In the genomic region with DNA sequence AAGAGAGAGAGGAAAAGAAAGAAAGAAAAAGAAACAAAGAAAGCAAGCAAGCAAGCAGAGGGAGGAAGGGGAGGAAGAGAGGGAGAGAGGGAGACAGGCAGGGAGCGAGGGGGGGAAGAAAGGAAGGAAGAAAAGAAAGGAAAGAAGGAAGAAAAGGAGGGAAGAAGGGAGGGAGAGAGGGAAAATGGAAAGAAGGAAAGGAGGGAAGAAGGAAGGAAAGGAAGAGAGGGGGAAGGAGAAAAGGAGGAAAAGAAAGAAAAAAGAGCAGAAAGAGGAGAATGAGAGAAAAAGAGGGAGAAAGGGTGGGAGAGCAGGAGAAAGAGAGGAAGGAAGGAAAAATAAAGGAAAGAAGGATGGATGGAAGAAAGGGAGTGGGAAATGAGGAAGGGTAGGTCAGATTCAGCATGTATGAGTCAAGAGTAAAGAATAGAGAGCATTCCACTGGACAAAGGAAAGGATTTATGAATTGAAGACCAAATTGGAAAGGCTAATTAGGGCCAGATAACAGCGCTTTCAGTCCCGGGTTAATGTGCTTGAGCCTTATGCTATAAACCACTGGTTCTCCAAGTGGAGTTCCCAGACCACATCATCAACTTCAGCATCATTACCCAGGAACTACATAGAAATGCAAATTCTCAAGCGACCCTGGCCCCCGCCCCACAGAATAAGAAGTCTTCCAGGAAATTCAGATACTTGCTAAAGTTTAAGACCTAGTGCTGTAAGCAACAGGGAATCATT, we compare ENCODE assay signal across 28 cellular contexts.
"Had no signal": no experiment of that assay in that cellular context is flagged by ENCODE, and none has a peak within 500 bp of the region (broad histone marks: within the 10 kb centered on the region; RNA-seq: fewer than 3 reads in every experiment).

No MANE protein-coding gene starts in this region.

- H3K27me3 ChIP-seq: adrenal gland, brain microvascular endothelial cell, Peyer's patch had no signal

- H3K9ac ChIP-seq: SK-N-SH had no signal

- H3K4me2 ChIP-seq: SK-N-SH had no signal

- H3K4me1 Mint-ChIP-seq: activated CD4-positive, alpha-beta T cell treated with anti-CD3 and anti-CD28 coated beads for 36 hours; activated CD4-positive, alpha-beta T cell treated with anti-CD3 and anti-CD28 coated beads, Interleukin-2, amount 10 ng/mL, durations not matched to agents 7 days and 5 days; central memory CD8-positive, alpha-beta T cell had no signal

- DNase-seq: activated CD4-positive, alpha-beta T cell treated with anti-CD3 and anti-CD28 coated beads for 36 hours; activated CD4-positive, alpha-beta T cell treated with anti-CD3 and anti-CD28 coated beads, Interleukin-2, amount 10 ng/mL, durations not matched to agents 7 days and 5 days; activated CD4-positive, alpha-beta T cell treated with anti-CD3 and anti-CD28 coated beads, Interleukin-2, amount 50 U/mL, for 48 hours; activated CD8-positive, alpha-beta memory T cell treated with anti-CD3 and anti-CD28 coated beads, Interleukin-2, amount 50 U/mL, for 4 hours; activated gamma-delta T cell treated with Interleukin-2 at 50 U/mL for 16 hours; activated naive CD4-positive, alpha-beta T cell treated with anti-CD3 and anti-CD28 coated beads for 36 hours; activated T-cell treated with anti-CD3 and anti-CD28 coated beads for 4 hours; activated T-cell treated with anti-CD3 and anti-CD28 coated beads, Interleukin-2, amount 50 U/mL, for 4 hours; adrenal gland; brain microvascular endothelial cell; NCI-H1092 treated with DMSO at 0.1 percent for 48 hours; NCI-H1417; NCI-H1694 treated with DMSO at 0.1 percent for 48 hours; NCI-H2029; NCI-H345; NCI-H524 treated with DMSO at 0.1 percent for 48 hours; Peyer's patch; RPMI8226; SHP77 treated with DMSO at 0.1 percent for 48 hours; SK-N-SH had no signal

- H3K9me3 Mint-ChIP-seq: activated CD4-positive, alpha-beta T cell treated with anti-CD3 and anti-CD28 coated beads, Interleukin-2, amount 10 ng/mL, durations not matched to agents 7 days and 5 days; activated T-cell treated with anti-CD3 and anti-CD28 coated beads, Interleukin-2, amount 50 U/mL, for 4 hours; activated T-helper 1 cell treated with anti-CD3 and anti-CD28 coated beads, Interleukin-12 subunit alpha, Interleukin-12 subunit beta, Interleukin-2, Interleukin-4 antibody, amounts not matched to agents 30 ng/mL and 10 ng/mL and 1 ng/mL, durations not matched to agents 14 hours and 24 hours and 36 hours; T-helper 1 cell treated with Interleukin-12 subunit alpha and Interleukin-12 subunit beta and Interleukin-4 antibody, amounts not matched to agents 30 μg/mL and 1 μg/mL, for 36 hours had no signal

- H3K36me3 ChIP-seq: adrenal gland, brain microvascular endothelial cell, Peyer's patch, SJSA1 had no signal

- H3K4me1 ChIP-seq: adrenal gland, Peyer's patch, SJSA1 had no signal

- H3K27ac ChIP-seq: adrenal gland, brain microvascular endothelial cell, Peyer's patch, SJSA1 had no signal

- FAIRE-seq: TTC549 had no signal

- ATAC-seq: activated CD4-positive, alpha-beta T cell treated with anti-CD3 and anti-CD28 coated beads for 36 hours; activated CD4-positive, CD25-positive, alpha-beta regulatory T cell treated with anti-CD3 and anti-CD28 coated beads, Interleukin-2, amount 50 U/mL, for 24 hours; activated naive CD4-positive, alpha-beta T cell treated with anti-CD3 and anti-CD28 coated beads, Interleukin-2, amount 50 U/mL, for 72 hours; activated T-cell treated with anti-CD3 and anti-CD28 coated beads, Interleukin-2, amount 50 U/mL, for 4 hours had no signal

- H3K4me3 Mint-ChIP-seq: activated CD4-positive, alpha-beta T cell treated with anti-CD3 and anti-CD28 coated beads for 36 hours; activated CD4-positive, alpha-beta T cell treated with anti-CD3 and anti-CD28 coated beads, Interleukin-2, amount 10 ng/mL, durations not matched to agents 7 days and 5 days; activated naive CD4-positive, alpha-beta T cell treated with anti-CD3 and anti-CD28 coated beads for 36 hours; activated T-cell treated with anti-CD3 and anti-CD28 coated beads, Interleukin-2, amount 50 U/mL, for 4 hours; activated T-helper 1 cell treated with anti-CD3 and anti-CD28 coated beads, Interleukin-12 subunit alpha, Interleukin-12 subunit beta, Interleukin-2, Interleukin-4 antibody, amounts not matched to agents 30 ng/mL and 10 ng/mL and 1 ng/mL, durations not matched to agents 14 hours and 24 hours and 36 hours; central memory CD8-positive, alpha-beta T cell; T-helper 1 cell treated with Interleukin-12 subunit alpha and Interleukin-12 subunit beta and Interleukin-4 antibody, amounts not matched to agents 30 μg/mL and 1 μg/mL, for 36 hours; T-helper 2 cell treated with Interferon-gamma antibody and Interleukin-4, amounts not matched to agents 5 μg/mL and 100 μg/mL, for 36 hours had no signal

- H3K9me3 ChIP-seq: adrenal gland, Peyer's patch, SJSA1, SK-N-SH had no signal

- H3K27me3 Mint-ChIP-seq: activated CD4-positive, alpha-beta T cell treated with anti-CD3 and anti-CD28 coated beads, Interleukin-2, amount 10 ng/mL, durations not matched to agents 7 days and 5 days; central memory CD8-positive, alpha-beta T cell had no signal

- H3K27ac Mint-ChIP-seq: activated CD4-positive, alpha-beta T cell treated with anti-CD3 and anti-CD28 coated beads for 36 hours; activated CD4-positive, alpha-beta T cell treated with anti-CD3 and anti-CD28 coated beads, Interleukin-2, amount 10 ng/mL, durations not matched to agents 7 days and 5 days; activated naive CD4-positive, alpha-beta T cell treated with anti-CD3 and anti-CD28 coated beads for 36 hours; activated naive CD4-positive, alpha-beta T cell treated with anti-CD3 and anti-CD28 coated beads, Interleukin-2, amount 50 U/mL, for 72 hours; activated T-helper 1 cell treated with anti-CD3 and anti-CD28 coated beads, Interleukin-12 subunit alpha, Interleukin-12 subunit beta, Interleukin-2, Interleukin-4 antibody, amounts not matched to agents 30 ng/mL and 10 ng/mL and 1 ng/mL, durations not matched to agents 14 hours and 24 hours and 36 hours; T-helper 1 cell treated with Interleukin-12 subunit alpha and Interleukin-12 subunit beta and Interleukin-4 antibody, amounts not matched to agents 30 μg/mL and 1 μg/mL, for 36 hours; T-helper 2 cell treated with Interferon-gamma antibody and Interleukin-4, amounts not matched to agents 5 μg/mL and 100 μg/mL, for 36 hours had no signal

- H3K4me3 ChIP-seq: adrenal gland, Peyer's patch, SJSA1 had no signal
